ENCODE assay signal across 20 cellular contexts in genomic region chr1:80533178-80533577, GRCh38.
DNase-seq lines count a peak whose midpoint lies in the region; ATAC-seq and TF ChIP-seq lines count a peak whose summit lies in the region.
"Had no signal": no experiment of that assay in that cellular context is flagged by ENCODE, and none has a peak within 500 bp of the region (broad histone marks: within the 10 kb centered on the region; RNA-seq: fewer than 3 reads in every experiment).

No MANE protein-coding gene starts in this region.

- TF ChIP-seq CTCF in GM23338 (conservative IDR thresholded peaks at IDR 0.05; ENCODE audit: low read depth in 2 of 2), result no peak
- no peak for TF ChIP-seq CTCF in nephron (IDR thresholded peaks at IDR 0.05; ENCODE audit: unreplicated experiment in 3 of 3)
- no peak for TF ChIP-seq CTCF in progenitor cell of endocrine pancreas (IDR thresholded peaks at IDR 0.05; ENCODE audit: unreplicated experiment)

- H3K36me3 Mint-ChIP-seq in GM23338 (ENCODE audit: low read depth) (no peaks in the 10 kb centered on the region), nephron (ENCODE audit: low read depth) (no peaks in the 10 kb centered on the region), progenitor cell of endocrine pancreas (ENCODE audit: insufficient read depth) (no peaks in the 10 kb centered on the region)
- H3K36me3 Mint-ChIP-seq in activated T-cell treated with anti-CD3 and anti-CD28 coated beads, Interleukin-2, amount 50 U/mL, for 24 hours (ENCODE audit: low read depth), result no peaks in the 10 kb centered on the region

- no peaks in the 10 kb centered on the region for H3K9me3 Mint-ChIP-seq in GM23338
- H3K9me3 Mint-ChIP-seq in nephron, result no peaks in the 10 kb centered on the region
- H3K9me3 Mint-ChIP-seq in activated T-cell treated with anti-CD3 and anti-CD28 coated beads, Interleukin-2, amount 50 U/mL, for 24 hours, result peaks cover 4% of the 10 kb centered on the region
- H3K9me3 Mint-ChIP-seq in progenitor cell of endocrine pancreas (ENCODE audit: low read depth), result no peaks in the 10 kb centered on the region
- H3K9me3 Mint-ChIP-seq: activated naive CD8-positive, alpha-beta T cell treated with anti-CD3 and anti-CD28 coated beads, Interleukin-2, amount 50 U/mL, for 24 hours had no signal

- no peaks in the 10 kb centered on the region for H3F3A ChIP-seq in GM23338 (replicated peaks; ENCODE audit: low read depth)

- H3K27me3 ChIP-seq in GM23338 (ENCODE audit: insufficient read depth) (no peaks in the 10 kb centered on the region), ectodermal cell (ENCODE audit: control insufficient read depth, insufficient read depth, low read length, poor library complexity, severe bottlenecking) (no peaks in the 10 kb centered on the region)
- H3K27me3 ChIP-seq: breast epithelium, spleen, tibial artery had no signal

- no peaks in the 10 kb centered on the region for H3K79me2 ChIP-seq in GM23338 (replicated peaks; ENCODE audit: insufficient read depth)

- H2AFZ ChIP-seq in GM23338, result no peak overlapping the region

- H3K36me3 ChIP-seq in GM23338 (ENCODE audit: insufficient read depth), result no peaks in the 10 kb centered on the region
- H3K36me3 ChIP-seq in ectodermal cell (ENCODE audit: control insufficient read depth, insufficient read depth, low read length), result no peaks in the 10 kb centered on the region
- H3K36me3 ChIP-seq: breast epithelium, spleen, tibial artery had no signal

- H3K27ac ChIP-seq in GM23338 (ENCODE audit: low read depth) (peak overlapping the region; percentile 69), ectodermal cell (ENCODE audit: insufficient read depth, low read depth, low read length, poor library complexity, severe bottlenecking) (peak overlapping the region; percentile 31)
- H3K27ac ChIP-seq: RWPE1, spleen, tibial artery had no signal

- no peak overlapping the region for H3K4me3 ChIP-seq in GM23338
- H3K4me3 ChIP-seq in ectodermal cell (ENCODE audit: insufficient read depth, low read depth, low read length), result no peak overlapping the region
- H3K4me3 ChIP-seq: breast epithelium, spleen, tibial artery had no signal

- H3K4me1 Mint-ChIP-seq in GM23338 (peaks cover 49% of the 10 kb centered on the region), nephron (peaks cover 25% of the 10 kb centered on the region), progenitor cell of endocrine pancreas (ENCODE audit: low read depth) (peaks cover 34% of the 10 kb centered on the region)
- H3K4me1 Mint-ChIP-seq in activated T-cell treated with anti-CD3 and anti-CD28 coated beads, Interleukin-2, amount 50 U/mL, for 24 hours (ENCODE audit: low read depth), result peaks cover 4% of the 10 kb centered on the region
- H3K4me1 Mint-ChIP-seq: activated naive CD8-positive, alpha-beta T cell treated with anti-CD3 and anti-CD28 coated beads, Interleukin-2, amount 50 U/mL, for 24 hours had no signal

- ATAC-seq in GM23338 (peak; percentile 48; the same call in 2 of the 3 replicates), HG02870 (IDR thresholded peaks at IDR 0.05; ENCODE audit: unreplicated experiment) (no peak)
- ATAC-seq: activated naive CD8-positive, alpha-beta T cell treated with anti-CD3 and anti-CD28 coated beads, Interleukin-2, amount 50 U/mL, for 24 hours; stimulated activated naive CD8-positive, alpha-beta T cell treated with anti-CD3 and anti-CD28 coated beads, Interleukin-15, Interleukin-2, amounts not matched to agents 100 U/mL and 50 U/mL, for 24 hours had no signal

- peak overlapping the region; percentile 60 for H3K4me2 ChIP-seq in GM23338

- DNase-seq in GM23338 (ENCODE audit: low spot score), result no peak
- peak; percentile 29 for DNase-seq in NCI-H446 treated with DMSO at 0.1 percent for 48 hours (lab: John Stamatoyannopoulos, UW)
- no peak for DNase-seq in activated T-cell treated with anti-CD3 and anti-CD28 coated beads, Interleukin-2, amount 50 U/mL, for 24 hours
- no peak for DNase-seq in progenitor cell of endocrine pancreas (ENCODE audit: low spot score, unreplicated experiment)
- DNase-seq in cerebellar nuclear complex (lab: John Stamatoyannopoulos, UW), result no peak
- DNase-seq: activated CD4-positive, alpha-beta T cell treated with anti-CD3 and anti-CD28 coated beads, Interleukin-2, amount 50 U/mL, for 48 hours; activated effector memory CD4-positive, alpha-beta T cell treated with anti-CD3 and anti-CD28 coated beads, Interleukin-2, amount 50 U/mL, for 16 hours; activated naive CD8-positive, alpha-beta T cell treated with anti-CD3 and anti-CD28 coated beads, Interleukin-2, amount 50 U/mL, for 24 hours; NCI-H510A; spleen; stimulated activated CD4-positive, alpha-beta T cell treated with anti-CD3 and anti-CD28 coated beads, Interleukin-4, amount 100 ng/mL, for 1 hour; stimulated activated naive CD8-positive, alpha-beta T cell treated with anti-CD3 and anti-CD28 coated beads, Interleukin-15, Interleukin-2, amounts not matched to agents 100 U/mL and 50 U/mL, for 24 hours; tibial artery had no signal

- no peak overlapping the region for H3K4me3 Mint-ChIP-seq in GM23338
- peak overlapping the region in 2 of 3 experiments; percentile 8 to 49 for H3K4me3 Mint-ChIP-seq in nephron
- H3K4me3 Mint-ChIP-seq in activated T-cell treated with anti-CD3 and anti-CD28 coated beads, Interleukin-2, amount 50 U/mL, for 24 hours, result no peak overlapping the region
- H3K4me3 Mint-ChIP-seq in progenitor cell of endocrine pancreas (ENCODE audit: low read depth), result no peak overlapping the region
- H3K4me3 Mint-ChIP-seq: activated naive CD8-positive, alpha-beta T cell treated with anti-CD3 and anti-CD28 coated beads, Interleukin-2, amount 50 U/mL, for 24 hours; dendritic cell treated with granulocyte-macrophage colony-stimulating factor and Interleukin-4, amounts not matched to agents 40 ng/mL and 50 ng/mL, for 4 days; T-helper 2 cell treated with Interferon-gamma antibody and Interleukin-4, amounts not matched to agents 5 μg/mL and 100 μg/mL, for 36 hours had no signal

- no peaks in the 10 kb centered on the region for H3K9me3 ChIP-seq in ectodermal cell (ENCODE audit: control insufficient read depth, low read length)
- H3K9me3 ChIP-seq: breast epithelium, spleen, tibial artery had no signal

- 20 to 57% methylated on average over 1 to 2 of the region's 2 CpGs for WGBS in ectodermal cell, 2 experiments

- H3K9me2 ChIP-seq in GM23338 (ENCODE audit: insufficient read depth), result no peaks in the 10 kb centered on the region

- H3K27me3 Mint-ChIP-seq in GM23338 (ENCODE audit: insufficient read depth, low read depth, poor library complexity) (no peaks in the 10 kb centered on the region), nephron (ENCODE audit: low read depth) (no peaks in the 10 kb centered on the region), progenitor cell of endocrine pancreas (no peaks in the 10 kb centered on the region)
- H3K27me3 Mint-ChIP-seq in activated T-cell treated with anti-CD3 and anti-CD28 coated beads, Interleukin-2, amount 50 U/mL, for 24 hours, result no peaks in the 10 kb centered on the region
- H3K27me3 Mint-ChIP-seq: activated naive CD8-positive, alpha-beta T cell treated with anti-CD3 and anti-CD28 coated beads, Interleukin-2, amount 50 U/mL, for 24 hours; dendritic cell treated with granulocyte-macrophage colony-stimulating factor and Interleukin-4, amounts not matched to agents 40 ng/mL and 50 ng/mL, for 4 days had no signal

- H3K4me1 ChIP-seq in GM23338 (ENCODE audit: insufficient read depth) (peaks cover 63% of the 10 kb centered on the region), ectodermal cell (ENCODE audit: control insufficient read depth, insufficient read depth, low read length) (peaks cover 30% of the 10 kb centered on the region)
- H3K4me1 ChIP-seq: spleen had no signal

- peak overlapping the region; percentile 95 for H3K27ac Mint-ChIP-seq in GM23338
- peak overlapping the region; percentile 94 to 98 (median 98) for H3K27ac Mint-ChIP-seq in nephron
- H3K27ac Mint-ChIP-seq in activated T-cell treated with anti-CD3 and anti-CD28 coated beads, Interleukin-2, amount 50 U/mL, for 24 hours, result no peak overlapping the region
- no peak overlapping the region for H3K27ac Mint-ChIP-seq in progenitor cell of endocrine pancreas
- H3K27ac Mint-ChIP-seq: activated naive CD8-positive, alpha-beta T cell treated with anti-CD3 and anti-CD28 coated beads, Interleukin-2, amount 50 U/mL, for 24 hours; dendritic cell treated with granulocyte-macrophage colony-stimulating factor and Interleukin-4, amounts not matched to agents 40 ng/mL and 50 ng/mL, for 4 days; T-helper 2 cell treated with Interferon-gamma antibody and Interleukin-4, amounts not matched to agents 5 μg/mL and 100 μg/mL, for 36 hours had no signal

- H4K20me1 ChIP-seq in GM23338 (replicated peaks; ENCODE audit: insufficient read depth), result no peaks in the 10 kb centered on the region

TF ChIP-seq in GM23338, 12 proteins besides CTCF, POLR2A, EP300 and RAD21 (continues in another document):
- TF ChIP-seq, protein P1, sequence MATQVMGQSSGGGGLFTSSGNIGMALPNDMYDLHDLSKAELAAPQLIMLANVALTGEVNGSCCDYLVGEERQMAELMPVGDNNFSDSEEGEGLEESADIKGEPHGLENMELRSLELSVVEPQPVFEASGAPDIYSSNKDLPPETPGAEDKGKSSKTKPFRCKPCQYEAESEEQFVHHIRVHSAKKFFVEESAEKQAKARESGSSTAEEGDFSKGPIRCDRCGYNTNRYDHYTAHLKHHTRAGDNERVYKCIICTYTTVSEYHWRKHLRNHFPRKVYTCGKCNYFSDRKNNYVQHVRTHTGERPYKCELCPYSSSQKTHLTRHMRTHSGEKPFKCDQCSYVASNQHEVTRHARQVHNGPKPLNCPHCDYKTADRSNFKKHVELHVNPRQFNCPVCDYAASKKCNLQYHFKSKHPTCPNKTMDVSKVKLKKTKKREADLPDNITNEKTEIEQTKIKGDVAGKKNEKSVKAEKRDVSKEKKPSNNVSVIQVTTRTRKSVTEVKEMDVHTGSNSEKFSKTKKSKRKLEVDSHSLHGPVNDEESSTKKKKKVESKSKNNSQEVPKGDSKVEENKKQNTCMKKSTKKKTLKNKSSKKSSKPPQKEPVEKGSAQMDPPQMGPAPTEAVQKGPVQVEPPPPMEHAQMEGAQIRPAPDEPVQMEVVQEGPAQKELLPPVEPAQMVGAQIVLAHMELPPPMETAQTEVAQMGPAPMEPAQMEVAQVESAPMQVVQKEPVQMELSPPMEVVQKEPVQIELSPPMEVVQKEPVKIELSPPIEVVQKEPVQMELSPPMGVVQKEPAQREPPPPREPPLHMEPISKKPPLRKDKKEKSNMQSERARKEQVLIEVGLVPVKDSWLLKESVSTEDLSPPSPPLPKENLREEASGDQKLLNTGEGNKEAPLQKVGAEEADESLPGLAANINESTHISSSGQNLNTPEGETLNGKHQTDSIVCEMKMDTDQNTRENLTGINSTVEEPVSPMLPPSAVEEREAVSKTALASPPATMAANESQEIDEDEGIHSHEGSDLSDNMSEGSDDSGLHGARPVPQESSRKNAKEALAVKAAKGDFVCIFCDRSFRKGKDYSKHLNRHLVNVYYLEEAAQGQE (IDR thresholded peaks at IDR 0.05; ENCODE audit: unreplicated experiment), result no peak
- TF ChIP-seq STAT1 (IDR thresholded peaks at IDR 0.05; ENCODE audit: unreplicated experiment) (no peak), ZNF114 (CRISPR knock-in tag; IDR thresholded peaks at IDR 0.05) (no peak), POLR2AphosphoS5 (IDR thresholded peaks at IDR 0.05; ENCODE audit: low read depth) (no peak), JUNB (IDR thresholded peaks at IDR 0.05; ENCODE audit: unreplicated experiment) (no peak), NANOG (IDR thresholded peaks at IDR 0.05; ENCODE audit: borderline replicate concordance) (no peak)

Comparison
In these comparisons a context has a peak if more than half of its experiments do, and no peak if none do; other contexts are left out.
1. H3K27ac Mint-ChIP-seq: peak in GM23338 (single experiment) and nephron (3 of 3); none in activated T-cell treated with anti-CD3 and anti-CD28 coated beads, Interleukin-2, amount 50 U/mL, for 24 hours (single experiment) and progenitor cell of endocrine pancreas (single experiment).
2. H3K4me3 Mint-ChIP-seq: peak in nephron (2 of 3); none in GM23338 (single experiment), activated T-cell treated with anti-CD3 and anti-CD28 coated beads, Interleukin-2, amount 50 U/mL, for 24 hours (single experiment) and progenitor cell of endocrine pancreas (single experiment).